Comparison of ENCODE assay signal across 19 cellular contexts in genomic region chr21:45112371-45112770, GRCh38. TPM values are rescaled to one million over a fixed set of nuclear protein-coding genes. Genes with fewer than 3 reads are reported as not detected.
DNase-seq lines count a peak whose midpoint lies in the region; ATAC-seq, FAIRE-seq and TF ChIP-seq lines count a peak whose summit lies in the region.
"Had no signal": no experiment of that assay in that cellular context is flagged by ENCODE, and none has a peak within 500 bp of the region (broad histone marks: within the 10 kb centered on the region; RNA-seq: fewer than 3 reads in every experiment).

No MANE protein-coding gene starts in this region.

- peak overlapping the region in 5 of 6 donors; percentile 80 to 98 (median 94) for H3K27ac Mint-ChIP-seq in naive B cell
- H3K27ac Mint-ChIP-seq: activated naive CD4-positive, alpha-beta T cell treated with anti-CD3 and anti-CD28 coated beads, Interleukin-2, amount 50 U/mL, for 24 hours; T-cell had no signal

- DNase-seq in AG20443 (ENCODE audit: low spot score) (peak; percentile 61), H54 (ENCODE audit: insufficient read length, low spot score) (peak; percentile 60), amniotic epithelial cell (ENCODE audit: low read depth) (peak; percentile 61), naive B cell (no peak), NCI-H446 (lab: John Stamatoyannopoulos, UW) (no peak), GM12891 (ENCODE audit: insufficient read length, low spot score) (no peak), H4 (ENCODE audit: low spot score) (no peak)
- DNase-seq: COR-L47; foreskin keratinocyte; GOT3; left colon; NCI-H2107; Right ventricle myocardium superior; stimulated activated CD4-positive, alpha-beta T cell treated with anti-CD3 and anti-CD28 coated beads, Interleukin-12 subunit alpha, Interleukin-12 subunit beta, amount 100 ng/mL, for 4 hours; stimulated activated CD8-positive, alpha-beta memory T cell treated with anti-CD3 and anti-CD28 coated beads, Interleukin-4, amount 100 ng/mL, for 48 hours; T-cell had no signal

- TF ChIP-seq POLR2A in H54 (IDR thresholded peaks at IDR 0.05; ENCODE audit: low read depth, low read length) (no peak), GM12891 (IDR thresholded peaks at IDR 0.05; ENCODE audit: low read depth, low read length) (no peak)

- H3K4me1 Mint-ChIP-seq in naive B cell: peaks cover 66 to 100% (median 89%) of the 10 kb centered on the region in 3 donors

- no peaks in the 10 kb centered on the region for H3K9me3 Mint-ChIP-seq in naive B cell
- H3K9me3 Mint-ChIP-seq: activated naive CD4-positive, alpha-beta T cell treated with anti-CD3 and anti-CD28 coated beads, Interleukin-2, amount 50 U/mL, for 24 hours; T-cell had no signal

- H3K27me3 Mint-ChIP-seq in naive B cell: no peaks in the 10 kb centered on the region
- H3K27me3 Mint-ChIP-seq: activated naive CD4-positive, alpha-beta T cell treated with anti-CD3 and anti-CD28 coated beads, Interleukin-2, amount 50 U/mL, for 24 hours; T-cell had no signal

- ATAC-seq in naive B cell (ENCODE audit: low read depth in 2 of 2): no peak
- ATAC-seq: foreskin keratinocyte, left colon, T-cell had no signal

- H3K36me3 Mint-ChIP-seq in naive B cell: no peaks in the 10 kb centered on the region
- H3K36me3 Mint-ChIP-seq: activated naive CD4-positive, alpha-beta T cell treated with anti-CD3 and anti-CD28 coated beads, Interleukin-2, amount 50 U/mL, for 24 hours had no signal

- H3K4me3 Mint-ChIP-seq in naive B cell: peak overlapping the region; percentile 46 to 99 (median 93)
- H3K4me3 Mint-ChIP-seq: activated naive CD4-positive, alpha-beta T cell treated with anti-CD3 and anti-CD28 coated beads, Interleukin-2, amount 50 U/mL, for 24 hours; brain had no signal

- FAIRE-seq in H54 (lab: Jason Lieb, UNC) (no peak), GM12891 (lab: Jason Lieb, UNC) (no peak)
- FAIRE-seq: GM19239 had no signal

TF ChIP-seq in GM12891, 5 proteins besides CTCF, POLR2A, EP300 and RAD21:
- TF ChIP-seq POU2F2 (IDR thresholded peaks at IDR 0.05; ENCODE audit: low read depth, low read length): no peak
- TF ChIP-seq TAF1 (IDR thresholded peaks at IDR 0.05; ENCODE audit: low read depth, low read length): no peak
- TF ChIP-seq POLR2AphosphoS5 (IDR thresholded peaks at IDR 0.05; ENCODE audit: low read depth, low read length): no peak
- no peak for TF ChIP-seq PAX5 (IDR thresholded peaks at IDR 0.05; ENCODE audit: insufficient read depth, low read length, severe bottlenecking)
- no peak for TF ChIP-seq SPI1 (IDR thresholded peaks at IDR 0.05; ENCODE audit: low read depth, low read length)
TF ChIP-seq in GM12891: peak in this region for 0.

RNA-seq across cellular contexts. Expression of gene ADARB1, which starts 38.0 kb away (rescaled TPM):
- 10 to 100 TPM; 19.9 to 63.5 (median 28.7) TPM for polyA plus RNA-seq in naive B cell (ENCODE audit: low read depth in 6 of 6)
- polyA plus RNA-seq in GM12891 (2012; ENCODE audit: low read depth, missing spikeins): 0.60 TPM
- total RNA-seq in H4 (2014; rRNA removed; shearing (Covaris generic)): 5.5 and 10.2 TPM in 2 replicates

Comparison
In these comparisons a context has a peak if more than half of its experiments do, and no peak if none do; other contexts are left out.
1. DNase-seq: peak in AG20443 (single experiment), H54 (single experiment) and amniotic epithelial cell (single experiment); none in naive B cell (single experiment), NCI-H446 (0 of 2), GM12891 (single experiment) and H4 (single experiment).